In the genomic region with DNA sequence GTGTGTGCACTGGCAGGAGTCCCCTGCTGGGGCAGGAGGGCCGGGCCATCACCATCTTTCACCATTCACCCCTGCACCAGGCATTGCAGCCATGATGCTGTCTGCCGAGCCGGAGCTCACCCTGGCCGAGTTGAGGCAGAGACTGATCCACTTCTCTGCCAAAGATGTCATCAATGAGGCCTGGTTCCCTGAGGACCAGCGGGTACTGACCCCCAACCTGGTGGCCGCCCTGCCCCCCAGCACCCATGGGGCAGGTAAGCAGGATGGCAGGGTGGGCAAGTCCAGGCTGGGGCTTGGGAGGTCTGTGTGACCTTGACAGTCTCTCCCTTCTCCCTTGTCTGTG, we compare ENCODE assay signal across 28 cellular contexts. TPM values are rescaled to one million over a fixed set of nuclear protein-coding genes. Genes with fewer than 3 reads are reported as not detected.
A peak's percentile ranks its signal among the peaks of the same experiment; 100 is the strongest.
DNase-seq lines count a peak whose midpoint lies in the region; ATAC-seq, FAIRE-seq and TF ChIP-seq lines count a peak whose summit lies in the region.
"Had no signal": no experiment of that assay in that cellular context is flagged by ENCODE, and none has a peak within 500 bp of the region (broad histone marks: within the 10 kb centered on the region; RNA-seq: fewer than 3 reads in every experiment).

No MANE protein-coding gene starts in this region.

- DNase-seq in NCI-H82 (lab: John Stamatoyannopoulos, UW) (peak; percentile 23), NCI-H82 treated with DMSO at 0.1 percent for 48 hours (lab: John Stamatoyannopoulos, UW; ENCODE audit: unreplicated experiment) (no peak), astrocyte (ENCODE audit: low read depth) (no peak), mesenteric fat pad (ENCODE audit: low spot score) (peak; percentile 60), suprapubic skin (ENCODE audit: low spot score in 2 of 2) (peak; percentile 54 to 65), cardiac septum (ENCODE audit: low spot score) (no peak)
- DNase-seq: CD8-positive, alpha-beta T cell; DMS153; Kasumi-1; NCI-H1105 treated with DMSO at 0.1 percent for 48 hours; NCI-H146; NCI-H2029; NCI-H446; NCI-H524 treated with DMSO at 0.1 percent for 48 hours; NCI-H774; RPMI8226; SHP77 had no signal

- no peak for FAIRE-seq in astrocyte (lab: Jason Lieb, UNC)
- FAIRE-seq: GM18507, HepG2 had no signal

- H3K9me3 Mint-ChIP-seq in astrocyte (ENCODE audit: unreplicated experiment): no peaks in the 10 kb centered on the region
- H3K9me3 Mint-ChIP-seq: CD8-positive, alpha-beta T cell had no signal

- no peaks in the 10 kb centered on the region for H4K20me1 ChIP-seq in astrocyte (ENCODE audit: insufficient read depth, low read length)

- H3K9me3 ChIP-seq in astrocyte (ENCODE audit: insufficient read depth, low read depth, low read length) (no peaks in the 10 kb centered on the region), suprapubic skin (no peaks in the 10 kb centered on the region)

- no peaks in the 10 kb centered on the region for H3K4me1 ChIP-seq in astrocyte (ENCODE audit: insufficient read depth, low read length)
- H3K4me1 ChIP-seq in suprapubic skin: no peaks in the 10 kb centered on the region

- H3K27ac Mint-ChIP-seq in astrocyte (ENCODE audit: unreplicated experiment): peak overlapping the region; percentile 53
- H3K27ac Mint-ChIP-seq: B cell; CD8-positive, alpha-beta T cell had no signal

- H3K4me3 Mint-ChIP-seq in astrocyte (ENCODE audit: unreplicated experiment): no peak overlapping the region
- H3K4me3 Mint-ChIP-seq: B cell; CD8-positive, alpha-beta T cell had no signal

- H3K27me3 Mint-ChIP-seq in astrocyte (ENCODE audit: low read depth, unreplicated experiment): peaks cover 36% of the 10 kb centered on the region
- H3K27me3 Mint-ChIP-seq: B cell had no signal

- no peaks in the 10 kb centered on the region for H3K4me1 Mint-ChIP-seq in astrocyte (ENCODE audit: low read depth, unreplicated experiment)
- H3K4me1 Mint-ChIP-seq: B cell had no signal

- no peak for ATAC-seq in HG02798 (IDR thresholded peaks at IDR 0.05; ENCODE audit: poor library complexity, unreplicated experiment)
- ATAC-seq: CD8-positive, alpha-beta T cell; HCT116; HepG2 had no signal

- H3K36me3 Mint-ChIP-seq in astrocyte (ENCODE audit: low read depth, unreplicated experiment): peaks cover 2% of the 10 kb centered on the region
- H3K36me3 Mint-ChIP-seq: CD8-positive, alpha-beta T cell had no signal

- no peak overlapping the region for H2AFZ ChIP-seq in astrocyte (ENCODE audit: low read depth, low read length)

- no peak overlapping the region for H3K9ac ChIP-seq in astrocyte (ENCODE audit: low read length)

- H3K36me3 ChIP-seq in astrocyte (ENCODE audit: insufficient read depth, low read length): no peaks in the 10 kb centered on the region
- no peaks in the 10 kb centered on the region for H3K36me3 ChIP-seq in suprapubic skin

- peaks cover 4% of the 10 kb centered on the region for H3K27me3 ChIP-seq in astrocyte (ENCODE audit: insufficient read depth, low read length)
- H3K27me3 ChIP-seq in suprapubic skin: no peaks in the 10 kb centered on the region

- H3K27ac ChIP-seq in astrocyte (ENCODE audit: low read depth, low read length) (no peak overlapping the region), suprapubic skin (no peak overlapping the region)
- H3K27ac ChIP-seq: 22Rv1, C4-2B had no signal

- H3K79me2 ChIP-seq in astrocyte (ENCODE audit: insufficient read depth, low read length): no peaks in the 10 kb centered on the region

- TF ChIP-seq POLR2A in suprapubic skin (IDR thresholded peaks at IDR 0.05): no peak

- intact Hi-C loops in cardiac septum (cut with DNase I): no loop called here

- TF ChIP-seq CTCF in astrocyte (IDR thresholded peaks at IDR 0.05; ENCODE audit: insufficient read depth, low read depth, low read length) (no peak), suprapubic skin (IDR thresholded peaks at IDR 0.05) (no peak)

- H3K4me3 ChIP-seq in astrocyte (ENCODE audit: insufficient read depth, low read depth, low read length) (no peak overlapping the region), suprapubic skin (no peak overlapping the region)

- 81% methylated on average over 4 of the region's 6 CpGs for WGBS in suprapubic skin

- TF ChIP-seq EP300 in suprapubic skin (IDR thresholded peaks at IDR 0.05): no peak

- H3K4me2 ChIP-seq in astrocyte (ENCODE audit: low read length): no peak overlapping the region

RNA-seq across cellular contexts. Expression of a gene that starts 18.6 kb away (rescaled TPM):
- total RNA-seq in astrocyte: 0.53 and 1.4 TPM in 2 replicates
- total RNA-seq in mesenteric fat pad: 0.26 TPM
- 1 to 10 TPM in 1 of 4 donors, under 1 TPM in 3; 0.24 to 1.5 (median 0.36) TPM for total RNA-seq in suprapubic skin
- not detected for total RNA-seq in cardiac septum
- total RNA-seq: B cell; CD8-positive, alpha-beta T cell had no signal

RNA-seq across cellular contexts. Expression of a gene that starts 59.2 kb away (rescaled TPM):
- not detected in 2 replicates for total RNA-seq in astrocyte
- total RNA-seq in mesenteric fat pad: not detected
- total RNA-seq in suprapubic skin: not detected
- not detected for total RNA-seq in cardiac septum
- total RNA-seq: B cell; CD8-positive, alpha-beta T cell; H4; HepG2; HT1080; M059J; SK-MEL-5 had no signal

Comparison
In these comparisons a context has a peak if more than half of its experiments do, and no peak if none do; other contexts are left out.
1. DNase-seq: peak in NCI-H82 (single experiment), mesenteric fat pad (single experiment) and suprapubic skin (2 of 2); none in NCI-H82 treated with DMSO at 0.1 percent for 48 hours (single experiment), astrocyte (single experiment) and cardiac septum (single experiment).